20 cellular contexts compared by ENCODE assay signal in the genomic region with DNA sequence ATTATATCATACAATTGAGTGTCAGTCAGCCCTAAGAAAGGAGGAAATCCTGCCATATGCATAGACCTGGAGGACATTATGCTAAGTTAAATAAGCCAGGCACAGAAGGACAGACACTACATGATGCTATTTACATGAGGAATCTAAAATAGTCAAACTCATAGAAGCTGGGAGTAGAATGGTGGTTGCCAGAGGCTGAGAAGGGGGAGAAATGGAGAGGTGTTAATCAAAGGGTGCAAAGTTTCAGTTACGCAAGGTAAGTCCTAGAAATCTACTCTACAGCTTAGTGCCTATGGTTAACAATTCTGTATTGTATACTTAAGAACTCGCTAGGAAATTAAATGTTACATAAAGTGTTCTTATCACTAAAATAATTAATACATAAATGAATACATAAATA.
"Had no signal": no experiment of that assay in that cellular context is flagged by ENCODE, and none has a peak within 500 bp of the region (broad histone marks: within the 10 kb centered on the region; RNA-seq: fewer than 3 reads in every experiment).

No MANE protein-coding gene starts in this region.

- DNase-seq: activated CD4-positive, alpha-beta T cell treated with anti-CD3 and anti-CD28 coated beads for 36 hours; activated CD4-positive, alpha-beta T cell treated with anti-CD3 and anti-CD28 coated beads, Interleukin-2, amount 50 U/mL, for 4 hours; activated CD8-positive, alpha-beta memory T cell treated with anti-CD3 and anti-CD28 coated beads for 24 hours; activated CD8-positive, alpha-beta memory T cell treated with anti-CD3 and anti-CD28 coated beads, Interleukin-2, amount 50 U/mL, for 48 hours; activated effector memory CD4-positive, alpha-beta T cell treated with Interleukin-2 at 50 U/mL for 16 hours; activated naive CD4-positive, alpha-beta T cell treated with anti-CD3 and anti-CD28 coated beads, Interleukin-2, amount 10 ng/mL, durations not matched to agents 7 days and 5 days; activated T-cell treated with anti-CD3 and anti-CD28 coated beads, Interleukin-2, amount 50 U/mL, for 48 hours; foreskin melanocyte; hypothalamus; naive thymus-derived CD4-positive, alpha-beta T cell; occipital lobe; sigmoid colon; spleen; stimulated activated CD4-positive, alpha-beta T cell treated with anti-CD3 and anti-CD28 coated beads, Interleukin-4, amount 100 ng/mL, for 24 hours; stimulated activated naive CD8-positive, alpha-beta T cell treated with anti-CD3 and anti-CD28 coated beads, Interleukin-15, amount 100 ng/mL, for 72 hours; T-cell; T-helper 9 cell; tibial artery had no signal

- H3K4me3 ChIP-seq: sigmoid colon, spleen, tibial artery had no signal

- H3K36me3 ChIP-seq: sigmoid colon, spleen, tibial artery had no signal

- H3K27me3 ChIP-seq: sigmoid colon, spleen, tibial artery had no signal

- H3K27ac ChIP-seq: sigmoid colon, spleen, tibial artery had no signal

- H3K4me1 Mint-ChIP-seq: neural crest cell, WTC11 had no signal

- H3K27me3 Mint-ChIP-seq: activated CD4-positive, alpha-beta T cell treated with anti-CD3 and anti-CD28 coated beads for 36 hours; activated naive CD4-positive, alpha-beta T cell treated with anti-CD3 and anti-CD28 coated beads, Interleukin-2, amount 10 ng/mL, durations not matched to agents 7 days and 5 days; naive thymus-derived CD4-positive, alpha-beta T cell; stimulated activated naive CD8-positive, alpha-beta T cell treated with anti-CD3 and anti-CD28 coated beads, Interleukin-15, amount 100 ng/mL, for 72 hours; T-cell had no signal

- H3K4me3 Mint-ChIP-seq: activated CD4-positive, alpha-beta T cell treated with anti-CD3 and anti-CD28 coated beads for 36 hours; activated naive CD4-positive, alpha-beta T cell treated with anti-CD3 and anti-CD28 coated beads, Interleukin-2, amount 10 ng/mL, durations not matched to agents 7 days and 5 days; naive thymus-derived CD4-positive, alpha-beta T cell; neural crest cell; stimulated activated naive CD8-positive, alpha-beta T cell treated with anti-CD3 and anti-CD28 coated beads, Interleukin-15, amount 100 ng/mL, for 72 hours; T-cell; WTC11 had no signal

- H3K27ac Mint-ChIP-seq: activated CD4-positive, alpha-beta T cell treated with anti-CD3 and anti-CD28 coated beads for 36 hours; activated naive CD4-positive, alpha-beta T cell treated with anti-CD3 and anti-CD28 coated beads, Interleukin-2, amount 10 ng/mL, durations not matched to agents 7 days and 5 days; stimulated activated naive CD8-positive, alpha-beta T cell treated with anti-CD3 and anti-CD28 coated beads, Interleukin-15, amount 100 ng/mL, for 72 hours; T-cell; WTC11 had no signal

- H3K9me3 ChIP-seq: sigmoid colon, tibial artery had no signal

- ATAC-seq: activated CD4-positive, alpha-beta T cell treated with anti-CD3 and anti-CD28 coated beads for 36 hours; naive thymus-derived CD4-positive, alpha-beta T cell; stimulated activated naive CD8-positive, alpha-beta T cell treated with anti-CD3 and anti-CD28 coated beads, Interleukin-15, amount 100 ng/mL, for 72 hours; T-cell; WTC11 had no signal
